In the genomic region with DNA sequence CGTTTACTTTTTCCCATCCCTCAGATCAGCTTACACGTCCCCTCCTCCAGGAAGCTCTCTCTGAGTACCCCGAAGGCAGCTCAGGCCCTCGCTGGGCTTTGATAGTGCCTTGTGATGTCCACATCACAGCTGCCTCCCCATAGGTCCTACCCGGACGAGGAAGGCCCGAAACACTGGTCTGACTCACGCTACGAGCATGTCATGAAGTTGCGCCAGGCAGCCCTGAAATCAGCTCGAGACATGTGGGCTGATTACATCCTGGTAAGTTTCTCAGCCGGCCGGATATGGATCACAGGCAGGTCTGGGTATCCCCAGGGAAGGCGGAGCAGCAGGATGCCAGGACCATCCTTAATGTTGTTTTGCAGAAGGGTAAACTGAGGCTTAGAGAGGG, we compare ENCODE assay signal across 1 cellular context.
TF ChIP-seq lines count a peak whose summit lies in the region.

No MANE protein-coding gene starts in this region.

TF ChIP-seq in HepG2, 621 proteins besides CTCF, POLR2A, EP300 and RAD21:
- TF ChIP-seq, protein P1, sequence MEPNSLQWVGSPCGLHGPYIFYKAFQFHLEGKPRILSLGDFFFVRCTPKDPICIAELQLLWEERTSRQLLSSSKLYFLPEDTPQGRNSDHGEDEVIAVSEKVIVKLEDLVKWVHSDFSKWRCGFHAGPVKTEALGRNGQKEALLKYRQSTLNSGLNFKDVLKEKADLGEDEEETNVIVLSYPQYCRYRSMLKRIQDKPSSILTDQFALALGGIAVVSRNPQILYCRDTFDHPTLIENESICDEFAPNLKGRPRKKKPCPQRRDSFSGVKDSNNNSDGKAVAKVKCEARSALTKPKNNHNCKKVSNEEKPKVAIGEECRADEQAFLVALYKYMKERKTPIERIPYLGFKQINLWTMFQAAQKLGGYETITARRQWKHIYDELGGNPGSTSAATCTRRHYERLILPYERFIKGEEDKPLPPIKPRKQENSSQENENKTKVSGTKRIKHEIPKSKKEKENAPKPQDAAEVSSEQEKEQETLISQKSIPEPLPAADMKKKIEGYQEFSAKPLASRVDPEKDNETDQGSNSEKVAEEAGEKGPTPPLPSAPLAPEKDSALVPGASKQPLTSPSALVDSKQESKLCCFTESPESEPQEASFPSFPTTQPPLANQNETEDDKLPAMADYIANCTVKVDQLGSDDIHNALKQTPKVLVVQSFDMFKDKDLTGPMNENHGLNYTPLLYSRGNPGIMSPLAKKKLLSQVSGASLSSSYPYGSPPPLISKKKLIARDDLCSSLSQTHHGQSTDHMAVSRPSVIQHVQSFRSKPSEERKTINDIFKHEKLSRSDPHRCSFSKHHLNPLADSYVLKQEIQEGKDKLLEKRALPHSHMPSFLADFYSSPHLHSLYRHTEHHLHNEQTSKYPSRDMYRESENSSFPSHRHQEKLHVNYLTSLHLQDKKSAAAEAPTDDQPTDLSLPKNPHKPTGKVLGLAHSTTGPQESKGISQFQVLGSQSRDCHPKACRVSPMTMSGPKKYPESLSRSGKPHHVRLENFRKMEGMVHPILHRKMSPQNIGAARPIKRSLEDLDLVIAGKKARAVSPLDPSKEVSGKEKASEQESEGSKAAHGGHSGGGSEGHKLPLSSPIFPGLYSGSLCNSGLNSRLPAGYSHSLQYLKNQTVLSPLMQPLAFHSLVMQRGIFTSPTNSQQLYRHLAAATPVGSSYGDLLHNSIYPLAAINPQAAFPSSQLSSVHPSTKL (CRISPR knock-in tag; IDR thresholded peaks at IDR 0.05): no peak
- TF ChIP-seq DNMT1 (CRISPR knock-in tag; IDR thresholded peaks at IDR 0.05): no peak
- no peak for TF ChIP-seq ZNF780A (CRISPR knock-in tag; IDR thresholded peaks at IDR 0.05)
- TF ChIP-seq SOX5 (CRISPR knock-in tag; IDR thresholded peaks at IDR 0.05; ENCODE audit: borderline replicate concordance): no peak
- TF ChIP-seq ZC3H13 (CRISPR knock-in tag; IDR thresholded peaks at IDR 0.05): no peak
